ENCODE assay signal across 9 cellular contexts in genomic region chr6:136920858-136921520, GRCh38.
DNase-seq lines count a peak whose midpoint lies in the region; ATAC-seq, FAIRE-seq and TF ChIP-seq lines count a peak whose summit lies in the region.
"Had no signal": no experiment of that assay in that cellular context is flagged by ENCODE, and none has a peak within 500 bp of the region (broad histone marks: within the 10 kb centered on the region; RNA-seq: fewer than 3 reads in every experiment).

No MANE protein-coding gene starts in this region.

- H3K27ac ChIP-seq in subcutaneous abdominal adipose tissue (ENCODE audit: low read depth, low read length) = no peak overlapping the region
- H3K27ac ChIP-seq: 22Rv1 had no signal

- peaks cover 24 to 49% (median 36%) of the 10 kb centered on the region in 5 donors for H3K27me3 ChIP-seq in subcutaneous abdominal adipose tissue (ENCODE audit: control insufficient read depth in 5 of 5, insufficient read depth in 4 of 5, low read length in 5 of 5)

- DNase-seq in DMS 273 (lab: John Stamatoyannopoulos, UW; ENCODE audit: unreplicated experiment) = peak; percentile 63
- DNase-seq in DMS 273 treated with DMSO at 0.1 percent for 48 hours (lab: John Stamatoyannopoulos, UW) = no peak
- no peak for DNase-seq in LNCaP clone FGC (ENCODE audit: low read depth)
- peak; percentile 28 for DNase-seq in astrocyte of the spinal cord (ENCODE audit: low read depth, low spot score)
- DNase-seq in kidney tubule cell (ENCODE audit: low spot score) = peak; percentile 4
- no peak for DNase-seq in D721Med (ENCODE audit: insufficient read length, low spot score)

- no peak for FAIRE-seq in D721Med (lab: Jason Lieb, UNC)

- no peak for ATAC-seq in HG02610 (IDR thresholded peaks at IDR 0.05; ENCODE audit: unreplicated experiment)

- peaks cover 0 to 4% (median 0%) of the 10 kb centered on the region in 5 donors for H3K36me3 ChIP-seq in subcutaneous abdominal adipose tissue (ENCODE audit: control insufficient read depth in 5 of 5, insufficient read depth in 5 of 5, low read length in 5 of 5)

- no peaks in the 10 kb centered on the region for H3K9me3 ChIP-seq in subcutaneous abdominal adipose tissue (ENCODE audit: control insufficient read depth in 5 of 5, low read length in 5 of 5)

- in situ Hi-C loops in astrocyte of the spinal cord (cut with HindIII; ENCODE audit: low sequenced_read_pairs) = no loop called here

- H3K4me3 ChIP-seq in LNCaP clone FGC (ENCODE audit: low read depth, low read length) (peak overlapping the region; percentile 46), astrocyte of the spinal cord (ENCODE audit: low read depth, low read length) (peak overlapping the region; percentile 35), subcutaneous abdominal adipose tissue (ENCODE audit: low read depth in 1 of 5, low read length in 5 of 5) (peak overlapping the region; percentile 51 to 72 (median 60))

- TF ChIP-seq CTCF in LNCaP clone FGC (IDR thresholded peaks at IDR 0.05; ENCODE audit: control insufficient read depth, extremely low read depth, insufficient read depth) = no peak
- no peak for TF ChIP-seq CTCF in astrocyte of the spinal cord (IDR thresholded peaks at IDR 0.05; ENCODE audit: low read depth, low read length)
- no peak for TF ChIP-seq CTCF in D721Med (IDR thresholded peaks at IDR 0.05; ENCODE audit: insufficient read depth, missing control alignments)

- H3K9ac ChIP-seq in subcutaneous abdominal adipose tissue (ENCODE audit: low read length in 5 of 5) = no peak overlapping the region

- peaks cover 4 to 39% (median 35%) of the 10 kb centered on the region in 5 donors for H3K4me1 ChIP-seq in subcutaneous abdominal adipose tissue (ENCODE audit: control insufficient read depth in 5 of 5, insufficient read depth in 5 of 5, low read length in 5 of 5)

Comparison
In these comparisons a context has a peak if more than half of its experiments do, and no peak if none do; other contexts are left out.
1. DNase-seq: peak in DMS 273 (single experiment), astrocyte of the spinal cord (single experiment) and kidney tubule cell (single experiment); none in DMS 273 treated with DMSO at 0.1 percent for 48 hours (single experiment), LNCaP clone FGC (single experiment) and D721Med (single experiment).
2. Peak in every context shown above with its lines, with median percentiles within 50 percentile points of each other: H3K4me3 ChIP-seq.